ENCODE assay signal across 8 cellular contexts in the genomic region with DNA sequence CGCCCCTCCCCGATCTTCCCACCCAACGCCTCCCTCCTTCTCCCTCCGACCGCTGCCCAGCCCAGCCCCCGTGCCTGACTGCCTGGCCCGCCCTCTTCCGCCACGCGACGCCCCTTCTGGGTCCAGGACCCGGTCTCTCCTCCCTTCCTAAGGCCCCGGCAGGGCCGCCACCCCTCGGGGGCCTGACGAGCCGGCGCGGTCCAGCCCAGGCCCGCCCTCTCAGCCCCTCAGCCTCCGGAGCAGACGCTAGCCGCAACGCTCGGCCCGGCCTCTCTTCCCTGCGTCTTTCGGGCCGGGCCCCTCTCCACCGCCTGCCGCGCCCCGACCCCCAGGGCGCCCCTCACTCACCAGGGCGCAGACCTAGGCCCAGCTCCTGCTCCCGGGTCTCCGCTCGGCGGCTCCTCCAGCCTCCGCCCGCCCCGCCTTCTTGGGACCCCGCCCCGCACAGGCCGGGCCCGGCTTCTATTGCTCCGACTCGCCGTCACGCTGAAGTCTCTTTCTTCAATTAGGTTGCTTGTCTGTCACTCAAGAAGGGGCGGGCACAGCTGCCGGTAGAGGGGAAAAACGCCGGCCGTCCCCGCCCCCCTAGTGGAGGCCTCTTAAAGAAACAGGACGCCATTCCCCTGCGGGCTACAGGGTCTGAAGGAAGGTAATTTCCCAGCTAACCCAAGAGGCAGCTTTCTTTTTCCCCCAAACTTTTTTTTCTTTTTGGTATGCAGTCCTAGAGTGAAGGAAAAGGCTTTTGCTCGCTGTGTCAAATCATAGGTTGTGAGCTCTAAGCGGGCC. TPM values are rescaled to one million over a fixed set of nuclear protein-coding genes. Genes with fewer than 3 reads are reported as not detected.
DNase-seq lines count a peak whose midpoint lies in the region; ATAC-seq and TF ChIP-seq lines count a peak whose summit lies in the region.

A gene with protein sequence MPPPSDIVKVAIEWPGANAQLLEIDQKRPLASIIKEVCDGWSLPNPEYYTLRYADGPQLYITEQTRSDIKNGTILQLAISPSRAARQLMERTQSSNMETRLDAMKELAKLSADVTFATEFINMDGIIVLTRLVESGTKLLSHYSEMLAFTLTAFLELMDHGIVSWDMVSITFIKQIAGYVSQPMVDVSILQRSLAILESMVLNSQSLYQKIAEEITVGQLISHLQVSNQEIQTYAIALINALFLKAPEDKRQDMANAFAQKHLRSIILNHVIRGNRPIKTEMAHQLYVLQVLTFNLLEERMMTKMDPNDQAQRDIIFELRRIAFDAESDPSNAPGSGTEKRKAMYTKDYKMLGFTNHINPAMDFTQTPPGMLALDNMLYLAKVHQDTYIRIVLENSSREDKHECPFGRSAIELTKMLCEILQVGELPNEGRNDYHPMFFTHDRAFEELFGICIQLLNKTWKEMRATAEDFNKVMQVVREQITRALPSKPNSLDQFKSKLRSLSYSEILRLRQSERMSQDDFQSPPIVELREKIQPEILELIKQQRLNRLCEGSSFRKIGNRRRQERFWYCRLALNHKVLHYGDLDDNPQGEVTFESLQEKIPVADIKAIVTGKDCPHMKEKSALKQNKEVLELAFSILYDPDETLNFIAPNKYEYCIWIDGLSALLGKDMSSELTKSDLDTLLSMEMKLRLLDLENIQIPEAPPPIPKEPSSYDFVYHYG (minus strand): TSS at position 416 of the 786 bp plus-strand sequence. CDS start 12,133 bp downstream, outside the sequence.

- no peak; the same call in 1 of the 2 replicates for TF ChIP-seq CTCF in AG10803 (conservative IDR thresholded peaks at IDR 0.05; ENCODE audit: low read length)

- peak; percentile 95 for DNase-seq in AG10803 (ENCODE audit: low read depth)
- DNase-seq in NCI-H460 (ENCODE audit: extremely low read depth, low read depth): peak; percentile 96
- DNase-seq in activated CD4-positive, alpha-beta T cell treated with anti-CD3 and anti-CD28 coated beads for 1 hour: peak; percentile 90
- DNase-seq in cerebellum (ENCODE audit: low spot score): peak; percentile 98
- peak; percentile 97 for DNase-seq in kidney glomerular epithelial cell (lab: John Stamatoyannopoulos, UW)
- DNase-seq in stimulated activated CD4-positive, alpha-beta T cell treated with anti-CD3 and anti-CD28 coated beads, Interleukin-1b, Interleukin-23, amount 100 ng/mL, for 1 hour (ENCODE audit: low read depth in 2 of 2): peak; percentile 87 to 90

- H3K4me3 ChIP-seq in AG10803 (ENCODE audit: low read length): peak within 1 kb of the TSS; percentile 72

- ATAC-seq in GM19043 (IDR thresholded peaks at IDR 0.05; ENCODE audit: low read depth, unreplicated experiment): peak; percentile 77
- peak; percentile 78 for ATAC-seq in HG03378 (IDR thresholded peaks at IDR 0.05; ENCODE audit: unreplicated experiment)

RNA-seq across cellular contexts. Expression of the gene that starts here (rescaled TPM):
- total RNA-seq in NCI-H460 (2014; rRNA removed; shearing (Covaris generic)): 14.1 and 22.3 TPM in 2 replicates
- 17.6 and 26.8 TPM in 2 replicates for polyA plus RNA-seq in NCI-H460 (2014; cell fraction: nucleus; rRNA removed)
- 57.5 TPM for total RNA-seq in cerebellum

Comparison
In these comparisons a context has a peak if more than half of its experiments do, and no peak if none do; other contexts are left out.
1. Peak in every context shown above with its lines: DNase-seq, ATAC-seq and H3K4me3 ChIP-seq.